ENCODE assay signal across 18 cellular contexts in the genomic region with DNA sequence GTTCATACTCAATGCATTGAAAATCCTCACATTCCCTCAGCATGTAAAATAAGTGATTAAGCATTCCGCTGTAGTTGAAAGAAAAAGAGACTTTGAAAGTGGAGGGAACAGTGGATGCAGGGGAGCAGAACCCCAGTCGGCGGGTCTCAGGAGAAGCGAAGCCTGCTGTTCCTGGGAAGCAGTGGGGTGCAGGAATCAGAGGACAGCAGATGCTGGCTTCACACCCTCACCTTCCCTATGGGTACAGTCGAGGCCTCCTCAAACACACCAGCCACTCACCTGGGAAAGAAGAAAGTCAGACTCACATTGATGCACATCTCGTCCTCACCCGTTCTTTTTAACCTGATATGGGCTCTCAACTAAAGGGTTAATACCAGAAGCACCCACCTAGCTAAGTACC. TPM values are rescaled to one million over a fixed set of nuclear protein-coding genes. Genes with fewer than 3 reads are reported as not detected.
"Had no signal": no experiment of that assay in that cellular context is flagged by ENCODE, and none has a peak within 500 bp of the region (broad histone marks: within the 10 kb centered on the region; RNA-seq: fewer than 3 reads in every experiment).

No MANE protein-coding gene starts in this region.

- H3K36me3 ChIP-seq: gastrocnemius medialis, lower lobe of right lung, ovary, upper lobe of left lung, WERI-Rb-1 had no signal

- ATAC-seq: activated T-cell treated with anti-CD3 and anti-CD28 coated beads, Interleukin-2, amount 50 U/mL, for 4 hours; effector memory CD8-positive, alpha-beta T cell; gastrocnemius medialis; left cardiac atrium; lower lobe of right lung; SK-N-SH treated with all-trans-retinoic acid at 6 μM for 48 hours; stimulated activated memory B cell treated with anti-CD40 and anti-IgM and Interleukin-4, amounts not matched to agents 10 μg/mL and 1 μg/mL and 100 μg/mL, for 72 hours had no signal

- H3K4me3 ChIP-seq: gastrocnemius medialis, lower lobe of right lung, ovary, upper lobe of left lung had no signal

- H3K36me3 Mint-ChIP-seq: activated CD4-positive, alpha-beta memory T cell treated with anti-CD3 and anti-CD28 coated beads for 36 hours; stimulated activated memory B cell treated with anti-CD40 and anti-IgM and Interleukin-4, amounts not matched to agents 10 μg/mL and 1 μg/mL and 100 μg/mL, for 72 hours had no signal

- H3K27me3 ChIP-seq: gastrocnemius medialis, ovary, upper lobe of left lung had no signal

- DNase-seq: activated CD4-positive, alpha-beta memory T cell treated with anti-CD3 and anti-CD28 coated beads for 36 hours; activated effector memory CD4-positive, alpha-beta T cell treated with Interleukin-2 at 50 U/mL for 16 hours; activated naive CD4-positive, alpha-beta T cell treated with anti-CD3 and anti-CD28 coated beads, Interleukin-2, amount 50 U/mL, for 16 hours; activated T-cell treated with anti-CD3 and anti-CD28 coated beads, Interleukin-2, amount 50 U/mL, for 4 hours; effector memory CD8-positive, alpha-beta T cell; gastrocnemius medialis; left cardiac atrium; lower lobe of right lung; ovary; substantia nigra; upper lobe of left lung had no signal

- H3K9me3 ChIP-seq: gastrocnemius medialis, lower lobe of right lung, ovary, upper lobe of left lung had no signal

- H3K9me3 Mint-ChIP-seq: activated CD4-positive, alpha-beta memory T cell treated with anti-CD3 and anti-CD28 coated beads for 36 hours; activated T-cell treated with anti-CD3 and anti-CD28 coated beads, Interleukin-2, amount 50 U/mL, for 4 hours; central memory CD8-positive, alpha-beta T cell; dendritic cell treated with granulocyte-macrophage colony-stimulating factor and Interleukin-4, amounts not matched to agents 40 ng/mL and 50 ng/mL, for 4 days; effector memory CD8-positive, alpha-beta T cell; mesothelial cell of epicardium; stimulated activated memory B cell treated with anti-CD40 and anti-IgM and Interleukin-4, amounts not matched to agents 10 μg/mL and 1 μg/mL and 100 μg/mL, for 72 hours; T-helper 1 cell treated with Interleukin-12 subunit alpha and Interleukin-12 subunit beta and Interleukin-4 antibody, amounts not matched to agents 30 μg/mL and 1 μg/mL, for 36 hours had no signal

- H3K27ac ChIP-seq: gastrocnemius medialis, lower lobe of right lung, ovary, WERI-Rb-1 had no signal

- H3K27ac Mint-ChIP-seq: activated CD4-positive, alpha-beta memory T cell treated with anti-CD3 and anti-CD28 coated beads for 36 hours; dendritic cell treated with granulocyte-macrophage colony-stimulating factor and Interleukin-4, amounts not matched to agents 40 ng/mL and 50 ng/mL, for 4 days; effector memory CD8-positive, alpha-beta T cell; mesothelial cell of epicardium; stimulated activated memory B cell treated with anti-CD40 and anti-IgM and Interleukin-4, amounts not matched to agents 10 μg/mL and 1 μg/mL and 100 μg/mL, for 72 hours; T-helper 1 cell treated with Interleukin-12 subunit alpha and Interleukin-12 subunit beta and Interleukin-4 antibody, amounts not matched to agents 30 μg/mL and 1 μg/mL, for 36 hours had no signal

- H3K4me3 Mint-ChIP-seq: activated CD4-positive, alpha-beta memory T cell treated with anti-CD3 and anti-CD28 coated beads for 36 hours; activated T-cell treated with anti-CD3 and anti-CD28 coated beads, Interleukin-2, amount 50 U/mL, for 4 hours; central memory CD8-positive, alpha-beta T cell; dendritic cell treated with granulocyte-macrophage colony-stimulating factor and Interleukin-4, amounts not matched to agents 40 ng/mL and 50 ng/mL, for 4 days; effector memory CD8-positive, alpha-beta T cell; mesothelial cell of epicardium; stimulated activated memory B cell treated with anti-CD40 and anti-IgM and Interleukin-4, amounts not matched to agents 10 μg/mL and 1 μg/mL and 100 μg/mL, for 72 hours; T-helper 1 cell treated with Interleukin-12 subunit alpha and Interleukin-12 subunit beta and Interleukin-4 antibody, amounts not matched to agents 30 μg/mL and 1 μg/mL, for 36 hours had no signal

RNA-seq across cellular contexts. Expression of gene COL4A2, which starts 38.2 kb away (rescaled TPM):
- total RNA-seq: activated CD4-positive, alpha-beta memory T cell treated with anti-CD3 and anti-CD28 coated beads for 36 hours had no signal

RNA-seq across cellular contexts. Expression of gene COL4A1, which starts 38.3 kb away (rescaled TPM):
- total RNA-seq: activated CD4-positive, alpha-beta memory T cell treated with anti-CD3 and anti-CD28 coated beads for 36 hours had no signal
